Comparison of ENCODE assay signal across 13 cellular contexts in the genomic region with DNA sequence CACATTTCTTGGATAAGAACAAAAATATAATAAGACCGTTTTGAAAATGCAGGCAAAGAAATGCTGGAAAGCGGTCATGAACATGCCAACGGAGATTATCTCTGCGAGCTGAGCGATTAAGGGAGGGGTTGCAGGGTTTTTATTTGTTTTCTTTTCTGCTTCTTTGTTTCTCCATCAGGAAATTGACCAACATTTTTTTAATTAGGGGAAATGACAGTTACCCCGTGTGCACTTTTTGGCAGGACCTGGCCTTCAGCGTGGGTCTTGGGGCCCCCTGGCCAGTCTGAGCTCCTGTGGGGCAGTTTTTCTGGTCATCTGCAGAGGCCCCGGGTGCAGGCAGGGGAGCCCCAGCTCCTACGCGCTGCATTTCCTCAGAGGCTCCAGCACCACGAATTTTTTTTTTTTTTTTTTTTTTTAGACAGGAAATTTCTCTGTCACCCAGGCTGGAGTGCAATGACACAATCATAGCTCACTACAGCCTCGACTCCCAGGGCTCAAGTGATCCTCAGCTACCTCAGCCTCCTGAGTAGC. TPM values are rescaled to one million over a fixed set of nuclear protein-coding genes. Genes with fewer than 3 reads are reported as not detected.
DNase-seq lines count a peak whose midpoint lies in the region; TF ChIP-seq lines count a peak whose summit lies in the region.
"Had no signal": no experiment of that assay in that cellular context is flagged by ENCODE, and none has a peak within 500 bp of the region (broad histone marks: within the 10 kb centered on the region; RNA-seq: fewer than 3 reads in every experiment).

No MANE protein-coding gene starts in this region.

- H3K4me3 ChIP-seq in SJSA1: no peak overlapping the region
- no peak overlapping the region for H3K4me3 ChIP-seq in fibroblast of the aortic adventitia (ENCODE audit: low read depth, low read length)

- H3K4me1 ChIP-seq in SJSA1 (replicated peaks): peaks cover 31% of the 10 kb centered on the region

- H3K9me3 ChIP-seq in SJSA1 (replicated peaks): no peaks in the 10 kb centered on the region

- CTCF ChIA-PET in activated naive CD4-positive, alpha-beta T cell treated with anti-CD3 and anti-CD28 coated beads, Interleukin-2, amount 10 ng/mL, durations not matched to agents 7 days and 5 days (lab: Charles Lee): interaction anchor here (0.7 kb wide), 1 partner anchor 20 kb away, joined by 3 read pairs; no protein-coding TSS in a partner anchor

- peaks cover 5% of the 10 kb centered on the region for H3K4me1 Mint-ChIP-seq in activated naive CD4-positive, alpha-beta T cell treated with anti-CD3 and anti-CD28 coated beads, Interleukin-2, amount 10 ng/mL, durations not matched to agents 7 days and 5 days
- H3K4me1 Mint-ChIP-seq: brain had no signal

- H3K36me3 ChIP-seq in SJSA1: no peaks in the 10 kb centered on the region

- H3K27ac Mint-ChIP-seq in activated naive CD4-positive, alpha-beta T cell treated with anti-CD3 and anti-CD28 coated beads, Interleukin-2, amount 10 ng/mL, durations not matched to agents 7 days and 5 days: no peak overlapping the region
- H3K27ac Mint-ChIP-seq: type B pancreatic cell had no signal

- peaks cover 24% of the 10 kb centered on the region for H3K27me3 Mint-ChIP-seq in activated naive CD4-positive, alpha-beta T cell treated with anti-CD3 and anti-CD28 coated beads, Interleukin-2, amount 10 ng/mL, durations not matched to agents 7 days and 5 days

- H3K27me3 ChIP-seq in SJSA1 (replicated peaks): no peaks in the 10 kb centered on the region

- no peak for TF ChIP-seq CTCF in fibroblast of the aortic adventitia (IDR thresholded peaks at IDR 0.05; ENCODE audit: insufficient read depth, low read length)

- H3K9me3 Mint-ChIP-seq in activated naive CD4-positive, alpha-beta T cell treated with anti-CD3 and anti-CD28 coated beads, Interleukin-2, amount 10 ng/mL, durations not matched to agents 7 days and 5 days: no peaks in the 10 kb centered on the region
- H3K9me3 Mint-ChIP-seq: type B pancreatic cell had no signal

- peak overlapping the region; percentile 20; the same call in 1 of the 2 replicates for H3K27ac ChIP-seq in SJSA1

- H3K36me3 Mint-ChIP-seq in activated naive CD4-positive, alpha-beta T cell treated with anti-CD3 and anti-CD28 coated beads, Interleukin-2, amount 10 ng/mL, durations not matched to agents 7 days and 5 days: no peaks in the 10 kb centered on the region
- H3K36me3 Mint-ChIP-seq: brain, type B pancreatic cell had no signal

- DNase-seq in GM04504 (ENCODE audit: low read depth) (peak; percentile 6), SJSA1 (ENCODE audit: low read depth in 1 of 2, low spot score in 2 of 2) (peak in 1 of 2 experiments; percentile 31), fibroblast of the aortic adventitia (ENCODE audit: low read depth) (peak; percentile 87), retina (peak; percentile 27), HPDE6-E6E7 (ENCODE audit: extremely low spot score) (no peak), iPS-NIHi7 (ENCODE audit: extremely low spot score) (no peak)
- DNase-seq in stimulated activated CD4-positive, alpha-beta T cell treated with anti-CD3 and anti-CD28 coated beads, Interleukin-15, amount 100 ng/mL, for 24 hours: no peak
- no peak for DNase-seq in activated naive CD4-positive, alpha-beta T cell treated with anti-CD3 and anti-CD28 coated beads, Interleukin-2, amount 10 ng/mL, durations not matched to agents 7 days and 5 days
- DNase-seq: COR-L47, head of caudate nucleus, NCI-H1417 treated with DMSO at 0.1 percent for 48 hours had no signal

- no peak overlapping the region for H3K4me3 Mint-ChIP-seq in activated naive CD4-positive, alpha-beta T cell treated with anti-CD3 and anti-CD28 coated beads, Interleukin-2, amount 10 ng/mL, durations not matched to agents 7 days and 5 days
- H3K4me3 Mint-ChIP-seq: brain, type B pancreatic cell had no signal

RNA-seq across cellular contexts. Expression of gene HOMER3, which starts 31.3 kb away (rescaled TPM):
- 53.7 and 79.3 TPM in 2 replicates for total RNA-seq in SJSA1 (2014; rRNA removed; shearing (Covaris generic))
- 68.7 and 131 TPM in 2 replicates for total RNA-seq in fibroblast of the aortic adventitia (ENCODE audit: low replicate concordance)

RNA-seq across cellular contexts. Expression of gene DDX49, which starts 52.9 kb away (rescaled TPM):
- 105 and 134 TPM in 2 replicates for total RNA-seq in SJSA1 (2014; rRNA removed; shearing (Covaris generic))
- 30.8 and 42.1 TPM in 2 replicates for total RNA-seq in fibroblast of the aortic adventitia (ENCODE audit: low replicate concordance)

RNA-seq across cellular contexts. Expression of gene COPE, which starts 53.2 kb away (rescaled TPM):
- total RNA-seq in SJSA1 (2014; rRNA removed; shearing (Covaris generic)): 353 and 598 TPM in 2 replicates
- total RNA-seq in fibroblast of the aortic adventitia (ENCODE audit: low replicate concordance): 67.0 and 172 TPM in 2 replicates

Comparison
In these comparisons a context has a peak if more than half of its experiments do, and no peak if none do; other contexts are left out.
1. DNase-seq: peak in GM04504 (single experiment), fibroblast of the aortic adventitia (single experiment) and retina (single experiment); none in stimulated activated CD4-positive, alpha-beta T cell treated with anti-CD3 and anti-CD28 coated beads, Interleukin-15, amount 100 ng/mL, for 24 hours (single experiment), HPDE6-E6E7 (single experiment), activated naive CD4-positive, alpha-beta T cell treated with anti-CD3 and anti-CD28 coated beads, Interleukin-2, amount 10 ng/mL, durations not matched to agents 7 days and 5 days (single experiment) and iPS-NIHi7 (single experiment).